Comparison of ENCODE assay signal across 15 cellular contexts in genomic region chr12:108806350-108806749, GRCh38. TPM values are rescaled to one million over a fixed set of nuclear protein-coding genes. Genes with fewer than 3 reads are reported as not detected.
DNase-seq lines count a peak whose midpoint lies in the region; ATAC-seq and TF ChIP-seq lines count a peak whose summit lies in the region.
"Had no signal": no experiment of that assay in that cellular context is flagged by ENCODE, and none has a peak within 500 bp of the region (broad histone marks: within the 10 kb centered on the region; RNA-seq: fewer than 3 reads in every experiment).

No MANE protein-coding gene starts in this region.

- H3K27ac Mint-ChIP-seq in glutamatergic neuron (ENCODE audit: unreplicated experiment): peak overlapping the region; percentile 70
- H3K27ac Mint-ChIP-seq: activated B cell treated with CpG ODN at 0.5 μM for 24 hours had no signal

- WGBS in SK-N-SH (ENCODE audit: low lambda C conversion rate): 90% methylated on average over 12 of the region's 13 CpGs
- WGBS in spleen, 5 donors: 83 to 93% (median 90%) methylated on average over 11 to 13 of the region's 13 CpGs

- intact Hi-C loops in spleen (cut with DNase I; ENCODE audit: low total_unique reads): loop anchor here (10.0 kb wide), 1 partner anchor 148 kb away; no protein-coding TSS in a partner anchor

- peaks cover 18 to 38% of the 10 kb centered on the region in 2 experiments for H3K4me1 ChIP-seq in SK-N-SH (ENCODE audit: control insufficient read depth in 1 of 2, insufficient read depth in 2 of 2, low read depth in 1 of 2, low read length in 1 of 2)
- peaks cover 48% of the 10 kb centered on the region for H3K4me1 ChIP-seq in adipocyte (ENCODE audit: control insufficient read depth, insufficient read depth, low read length)
- peaks cover 10 to 47% (median 34%) of the 10 kb centered on the region in 6 donors for H3K4me1 ChIP-seq in spleen

- CTCF ChIA-PET in SK-N-SH (lab: Yijun Ruan, JAX): interaction anchor here (1.1 to 12.6 kb wide), 4 partner anchors 20 to 139 kb away, joined by 5 to 327 read pairs (median 38); no protein-coding TSS in a partner anchor

- H3K4me2 ChIP-seq in SK-N-SH: no peak overlapping the region

- H4K20me1 ChIP-seq in SK-N-SH (ENCODE audit: insufficient read depth): no peaks in the 10 kb centered on the region

- no peak overlapping the region for H3K4me3 ChIP-seq in SK-N-SH (ENCODE audit: low read depth in 2 of 2, low read length in 1 of 2)
- no peak overlapping the region for H3K4me3 ChIP-seq in adipocyte (ENCODE audit: low read length)
- H3K4me3 ChIP-seq in spleen: no peak overlapping the region

- no peak for TF ChIP-seq EP300 in SK-N-SH (IDR thresholded peaks at IDR 0.05; ENCODE audit: borderline replicate concordance in 1 of 2, low read depth in 1 of 2, low read length in 1 of 2)

- peaks cover 62 to 71% of the 10 kb centered on the region in 2 experiments for H3K36me3 ChIP-seq in SK-N-SH (replicated peaks in 1 of 2; ENCODE audit: control insufficient read depth in 1 of 2, insufficient read depth in 2 of 2, low read length in 1 of 2)
- H3K36me3 ChIP-seq in adipocyte (ENCODE audit: control insufficient read depth, insufficient read depth, low read length, severe bottlenecking): peaks cover 52% of the 10 kb centered on the region
- peaks cover 0 to 94% (median 68%) of the 10 kb centered on the region in 6 donors for H3K36me3 ChIP-seq in spleen

- POLR2A ChIA-PET in SK-N-SH (lab: Yijun Ruan, JAX): no interaction called here

- no peak for TF ChIP-seq RAD21 in SK-N-SH (IDR thresholded peaks at IDR 0.05; ENCODE audit: low read length)

- H3K4me1 Mint-ChIP-seq in glutamatergic neuron (ENCODE audit: low read depth, unreplicated experiment): peaks cover 52% of the 10 kb centered on the region

- H3K9me3 ChIP-seq in SK-N-SH: no peaks in the 10 kb centered on the region
- no peaks in the 10 kb centered on the region for H3K9me3 ChIP-seq in adipocyte (ENCODE audit: control insufficient read depth, low read length)
- no peaks in the 10 kb centered on the region for H3K9me3 ChIP-seq in spleen

- peaks cover 8% of the 10 kb centered on the region for H3K36me3 Mint-ChIP-seq in glutamatergic neuron (ENCODE audit: unreplicated experiment)

- DNase-seq in SK-N-SH (no peak), adipocyte (ENCODE audit: low read depth) (peak; percentile 17), glutamatergic neuron (no peak), spleen (peak; percentile 63), DMS153 treated with DMSO at 0.1 percent for 48 hours (lab: John Stamatoyannopoulos, UW; ENCODE audit: unreplicated experiment) (no peak)
- DNase-seq in stimulated activated naive CD8-positive, alpha-beta T cell treated with anti-CD3 and anti-CD28 coated beads, Interleukin-15, Interleukin-2, amounts not matched to agents 100 U/mL and 50 U/mL, for 24 hours: no peak
- DNase-seq in NK-92 treated with Interleukin-12 subunit alpha and Interleukin-12 subunit beta, amount 100 ng/mL, for 24 hours (lab: John Stamatoyannopoulos, UW): no peak
- DNase-seq: activated B cell treated with CpG ODN at 0.5 μM for 24 hours; GF-D8; kidney glomerular epithelial cell; NCI-H2107; retina; stimulated activated CD4-positive, alpha-beta T cell treated with anti-CD3 and anti-CD28 coated beads, Interleukin-4, amount 100 ng/mL, for 4 hours; stimulated activated naive CD4-positive, alpha-beta T cell had no signal

- peaks cover 44% of the 10 kb centered on the region for H3K79me2 ChIP-seq in SK-N-SH (ENCODE audit: insufficient read depth)

- H3K27me3 ChIP-seq in SK-N-SH (ENCODE audit: insufficient read depth): no peaks in the 10 kb centered on the region
- H3K27me3 ChIP-seq in adipocyte (replicated peaks; ENCODE audit: control insufficient read depth, insufficient read depth, low read length): no peaks in the 10 kb centered on the region
- H3K27me3 ChIP-seq in spleen (replicated peaks in 1 of 7): no peaks in the 10 kb centered on the region

- TF ChIP-seq CTCF in SK-N-SH (IDR thresholded peaks at IDR 0.05): no peak
- TF ChIP-seq CTCF in glutamatergic neuron (IDR thresholded peaks at IDR 0.05; ENCODE audit: partially characterized antibody, unreplicated experiment): no peak
- no peak for TF ChIP-seq CTCF in spleen (IDR thresholded peaks at IDR 0.05 in 8 of 11, conservative IDR thresholded peaks at IDR 0.05 in 3 of 11)

- H3K9ac ChIP-seq in SK-N-SH (no peak overlapping the region), adipocyte (ENCODE audit: low read length) (peak overlapping the region; percentile 81)

- peaks cover 3% of the 10 kb centered on the region for H3K27me3 Mint-ChIP-seq in glutamatergic neuron (ENCODE audit: unreplicated experiment)
- H3K27me3 Mint-ChIP-seq: activated B cell treated with CpG ODN at 0.5 μM for 24 hours had no signal

- TF ChIP-seq POLR2A in spleen (IDR thresholded peaks at IDR 0.05): no peak

- no peak for ATAC-seq in SK-N-SH treated with all-trans-retinoic acid at 6 μM for 48 hours
- ATAC-seq in stimulated activated naive CD8-positive, alpha-beta T cell treated with anti-CD3 and anti-CD28 coated beads, Interleukin-15, Interleukin-2, amounts not matched to agents 100 U/mL and 50 U/mL, for 24 hours: no peak

- no peaks in the 10 kb centered on the region for H3K9me2 ChIP-seq in SK-N-SH

- peaks cover 65% of the 10 kb centered on the region for H3F3A ChIP-seq in SK-N-SH (replicated peaks; ENCODE audit: insufficient read depth)

- peaks cover 10% of the 10 kb centered on the region for H3K9me3 Mint-ChIP-seq in glutamatergic neuron (ENCODE audit: unreplicated experiment)
- H3K9me3 Mint-ChIP-seq: activated B cell treated with CpG ODN at 0.5 μM for 24 hours had no signal

- H3K4me3 Mint-ChIP-seq in glutamatergic neuron (ENCODE audit: unreplicated experiment): peak overlapping the region; percentile 30
- H3K4me3 Mint-ChIP-seq: activated B cell treated with CpG ODN at 0.5 μM for 24 hours had no signal

- no peak overlapping the region for H2AFZ ChIP-seq in SK-N-SH (ENCODE audit: low read depth)

- H3K27ac ChIP-seq in SK-N-SH (ENCODE audit: low read depth in 2 of 2, low read length in 1 of 2): peak overlapping the region; percentile 28 to 97; a peak in 3 of 4 replicates
- peak overlapping the region in 1 of 8 donors; percentile 33 for H3K27ac ChIP-seq in spleen

TF ChIP-seq in SK-N-SH, 30 proteins besides CTCF, POLR2A, EP300 and RAD21:
- TF ChIP-seq JUND (IDR thresholded peaks at IDR 0.05) (no peak), EZH2phosphoT487 (IDR thresholded peaks at IDR 0.05; ENCODE audit: borderline replicate concordance, low read depth) (no peak), NRF1 (IDR thresholded peaks at IDR 0.05; ENCODE audit: low read depth, low read length) (no peak), MXI1 (IDR thresholded peaks at IDR 0.05; ENCODE audit: low read depth, low read length) (no peak), CHD2 (IDR thresholded peaks at IDR 0.05; ENCODE audit: low read length, partially characterized antibody) (no peak), RCOR1 (IDR thresholded peaks at IDR 0.05; ENCODE audit: low read length) (no peak), GATA2 (CRISPR knock-in tag; IDR thresholded peaks at IDR 0.05) (no peak), POLR2AphosphoS5 (IDR thresholded peaks at IDR 0.05; ENCODE audit: low read depth, low read length) (no peak)

TF ChIP-seq in SK-N-SH treated with all-trans-retinoic acid at 6 μM for 48 hours, 23 proteins besides CTCF, POLR2A, EP300 and RAD21:
- no peak for TF ChIP-seq ZNF565 (CRISPR knock-in tag; conservative IDR thresholded peaks at IDR 0.05; ENCODE audit: low read depth)
- no peak for TF ChIP-seq RARB (CRISPR knock-in tag; IDR thresholded peaks at IDR 0.05)
- TF ChIP-seq OSR1 (CRISPR knock-in tag; IDR thresholded peaks at IDR 0.05): no peak
- TF ChIP-seq ARNTL (CRISPR knock-in tag; IDR thresholded peaks at IDR 0.05; ENCODE audit: borderline replicate concordance, low read depth): no peak
- TF ChIP-seq GLIS3 (CRISPR knock-in tag; IDR thresholded peaks at IDR 0.05): no peak
- TF ChIP-seq ESRRG (CRISPR knock-in tag; IDR thresholded peaks at IDR 0.05): no peak
- TF ChIP-seq ZNF70 (CRISPR knock-in tag; IDR thresholded peaks at IDR 0.05): no peak
- TF ChIP-seq CREB5 (CRISPR knock-in tag; IDR thresholded peaks at IDR 0.05; ENCODE audit: low read depth): no peak
- no peak for TF ChIP-seq CSRNP3 (CRISPR knock-in tag; IDR thresholded peaks at IDR 0.05)
- no peak for TF ChIP-seq TOX (CRISPR knock-in tag; IDR thresholded peaks at IDR 0.05; ENCODE audit: borderline replicate concordance)
- no peak for TF ChIP-seq PPARA (CRISPR knock-in tag; IDR thresholded peaks at IDR 0.05; ENCODE audit: borderline replicate concordance)
- TF ChIP-seq TCF4 (CRISPR knock-in tag; IDR thresholded peaks at IDR 0.05; ENCODE audit: borderline replicate concordance): no peak
- no peak for TF ChIP-seq ZNF8 (CRISPR knock-in tag; IDR thresholded peaks at IDR 0.05)

RNA-seq across cellular contexts. Expression of gene SSH1, which starts 51.0 kb away (rescaled TPM):
- polyA plus RNA-seq in SK-N-SH (2012; rRNA removed) (16.4 and 19.6 TPM in 2 replicates), spleen (1 to 10 TPM; 1.7 to 8.6 (median 2.7) TPM)
- polyA plus RNA-seq in SK-N-SH (2012; cell fraction: cytosol; rRNA removed): 12.2 and 14.1 TPM in 2 replicates
- polyA plus RNA-seq in SK-N-SH (2012; cell fraction: nucleus; rRNA removed): 27.9 and 35.1 TPM in 2 replicates
- total RNA-seq in glutamatergic neuron (ENCODE audit: unreplicated experiment) (28.2 TPM), spleen (10 to 100 TPM; 32.2 to 71.3 (median 47.8) TPM)

Comparison
In these comparisons a context has a peak if more than half of its experiments do, and no peak if none do; other contexts are left out.
1. DNase-seq: peak in adipocyte (single experiment) and spleen (single experiment); none in SK-N-SH (single experiment), glutamatergic neuron (single experiment), stimulated activated naive CD8-positive, alpha-beta T cell treated with anti-CD3 and anti-CD28 coated beads, Interleukin-15, Interleukin-2, amounts not matched to agents 100 U/mL and 50 U/mL, for 24 hours (single experiment), DMS153 treated with DMSO at 0.1 percent for 48 hours (single experiment) and NK-92 treated with Interleukin-12 subunit alpha and Interleukin-12 subunit beta, amount 100 ng/mL, for 24 hours (single experiment).